Comparison of ENCODE assay signal across 18 cellular contexts in the genomic region with DNA sequence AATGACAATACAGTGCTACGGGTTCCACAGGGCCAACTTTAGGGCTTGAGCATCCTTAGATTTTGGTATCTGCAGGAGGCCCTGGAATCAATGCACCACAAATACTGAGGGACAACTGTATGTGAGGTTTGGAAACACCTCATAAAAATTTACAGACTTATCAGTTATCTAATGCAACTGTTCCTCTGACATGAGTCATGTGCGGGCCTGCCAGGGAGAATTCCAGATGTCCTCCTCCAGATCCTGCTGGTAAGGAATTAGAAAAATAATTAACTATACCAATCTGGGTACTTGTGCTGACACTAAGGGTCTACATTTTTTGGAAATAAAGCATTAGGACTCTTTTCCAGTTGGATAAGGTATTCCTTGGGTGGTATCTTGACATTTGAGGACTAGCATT.
DNase-seq lines count a peak whose midpoint lies in the region; ATAC-seq, FAIRE-seq and TF ChIP-seq lines count a peak whose summit lies in the region.
"Had no signal": no experiment of that assay in that cellular context is flagged by ENCODE, and none has a peak within 500 bp of the region (broad histone marks: within the 10 kb centered on the region; RNA-seq: fewer than 3 reads in every experiment).

No MANE protein-coding gene starts in this region.

- no TSS peak for BruUV-seq in Calu3 (replicated peaks; lab: Mats Ljungman, UMichigan)

- H3K4me3 Mint-ChIP-seq in Calu3 (ENCODE audit: low read depth, unreplicated experiment): no peak overlapping the region
- H3K4me3 Mint-ChIP-seq: activated B cell treated with CpG ODN at 0.5 μM for 24 hours; dendritic cell treated with granulocyte-macrophage colony-stimulating factor and Interleukin-4, amounts not matched to agents 40 ng/mL and 50 ng/mL, for 4 days; stimulated activated naive CD8-positive, alpha-beta T cell treated with anti-CD3 and anti-CD28 coated beads, Interleukin-15, Interleukin-2, amounts not matched to agents 100 ng/mL and 50 ng/mL, for 24 hours; T-helper 1 cell treated with Interleukin-12 subunit alpha and Interleukin-12 subunit beta and Interleukin-4 antibody, amounts not matched to agents 30 μg/mL and 1 μg/mL, for 36 hours had no signal

- TF ChIP-seq POLR2A in A549 (IDR thresholded peaks at IDR 0.05; ENCODE audit: low read length) (no peak), upper lobe of left lung (IDR thresholded peaks at IDR 0.05) (no peak)

- peak in 1 of 2 experiments; percentile 85; a peak in 4 of 6 replicates for ATAC-seq in A549
- no peak for ATAC-seq in upper lobe of left lung (ENCODE audit: low FRiP score in 2 of 2)
- no peak for ATAC-seq in GM18870 (IDR thresholded peaks at IDR 0.05; ENCODE audit: unreplicated experiment)
- ATAC-seq: left ventricle myocardium superior had no signal

- H3K9me3 ChIP-seq in A549: 0 out of 3 replicates have a peak, but pooled peaks cover 5% of the 10 kb centered on the region
- no peaks in the 10 kb centered on the region for H3K9me3 ChIP-seq in upper lobe of left lung

- no peak overlapping the region for H3K27ac Mint-ChIP-seq in Calu3 (ENCODE audit: unreplicated experiment)
- H3K27ac Mint-ChIP-seq: activated B cell treated with CpG ODN at 0.5 μM for 24 hours; activated T-helper 2 cell treated with anti-CD3 and anti-CD28 coated beads, Interferon-gamma antibody, Interleukin-2, Interleukin-4, amounts not matched to agents 10 μg/mL and 5 μg/mL and 100 μg/mL, durations not matched to agents 14 hours and 24 hours and 36 hours; dendritic cell treated with granulocyte-macrophage colony-stimulating factor and Interleukin-4, amounts not matched to agents 40 ng/mL and 50 ng/mL, for 4 days; stimulated activated naive CD8-positive, alpha-beta T cell treated with anti-CD3 and anti-CD28 coated beads, Interleukin-15, Interleukin-2, amounts not matched to agents 100 ng/mL and 50 ng/mL, for 24 hours; T-helper 1 cell treated with Interleukin-12 subunit alpha and Interleukin-12 subunit beta and Interleukin-4 antibody, amounts not matched to agents 30 μg/mL and 1 μg/mL, for 36 hours had no signal

- WGBS in A549 (ENCODE audit: missing lambda C conversion rate): 5% methylated on average over 2 of the region's 2 CpGs
- WGBS in upper lobe of left lung, 2 donors: 94 to 100% methylated on average over 2 of the region's 2 CpGs

- CTCF ChIA-PET in A549 (lab: Yijun Ruan, JAX): interaction anchor here (1.0 to 3.2 kb wide), 4 partner anchors 13 to 335 kb away, joined by 3 to 10 read pairs (median 4); no protein-coding TSS in a partner anchor
- CTCF ChIA-PET in HEK293T (lab: Yijun Ruan, JAX): no interaction called here
- CTCF ChIA-PET in Calu3 (lab: Charles Lee): no interaction called here

- POLR2A ChIA-PET in A549 (lab: Yijun Ruan, JAX): no interaction called here
- POLR2A ChIA-PET in HEK293T (lab: Yijun Ruan, JAX): no interaction called here

- H3K4me1 ChIP-seq in A549 (peaks cover 43% of the 10 kb centered on the region), upper lobe of left lung (peaks cover 0 to 9% (median 3%) of the 10 kb centered on the region in 4 donors)

- no peaks in the 10 kb centered on the region for H3K27me3 ChIP-seq in upper lobe of left lung

- no peaks in the 10 kb centered on the region for H3K36me3 Mint-ChIP-seq in Calu3 (ENCODE audit: insufficient read depth, unreplicated experiment)

- H3K27ac ChIP-seq in A549: peak overlapping the region; percentile 73 to 81
- H3K27ac ChIP-seq in VCaP: peak overlapping the region; percentile 46
- H3K27ac ChIP-seq in upper lobe of left lung: no peak overlapping the region

- peak overlapping the region; percentile 65 for H3K4me2 ChIP-seq in A549

- peak; percentile 19 to 36; a peak in 3 of 5 replicates for TF ChIP-seq RAD21 in A549 (conservative IDR thresholded peaks at IDR 0.05 in 1 of 2, IDR thresholded peaks at IDR 0.05 in 1 of 2)

- peaks cover 7% of the 10 kb centered on the region for H3K9me3 Mint-ChIP-seq in Calu3 (ENCODE audit: low read depth, unreplicated experiment)
- H3K9me3 Mint-ChIP-seq: activated B cell treated with CpG ODN at 0.5 μM for 24 hours; activated T-helper 2 cell treated with anti-CD3 and anti-CD28 coated beads, Interferon-gamma antibody, Interleukin-2, Interleukin-4, amounts not matched to agents 10 μg/mL and 5 μg/mL and 100 μg/mL, durations not matched to agents 14 hours and 24 hours and 36 hours; T-helper 1 cell treated with Interleukin-12 subunit alpha and Interleukin-12 subunit beta and Interleukin-4 antibody, amounts not matched to agents 30 μg/mL and 1 μg/mL, for 36 hours had no signal

- no peaks in the 10 kb centered on the region for H3K36me3 ChIP-seq in upper lobe of left lung

- intact Hi-C loops in Calu3 (cut with micrococcal nuclease; ENCODE audit: unreplicated experiment): no loop called here

- no peak for FAIRE-seq in A549 (lab: Jason Lieb, UNC)
- FAIRE-seq: GM18507 had no signal

- H3K27me3 Mint-ChIP-seq in Calu3 (ENCODE audit: unreplicated experiment): no peaks in the 10 kb centered on the region
- H3K27me3 Mint-ChIP-seq: dendritic cell treated with granulocyte-macrophage colony-stimulating factor and Interleukin-4, amounts not matched to agents 40 ng/mL and 50 ng/mL, for 4 days had no signal

- H3K4me1 Mint-ChIP-seq in Calu3 (ENCODE audit: low read depth, unreplicated experiment): peaks cover 15% of the 10 kb centered on the region
- H3K4me1 Mint-ChIP-seq: activated B cell treated with CpG ODN at 0.5 μM for 24 hours had no signal

- TF ChIP-seq EP300 in A549 (IDR thresholded peaks at IDR 0.05) (peak in 1 of 2 experiments; percentile 28; a peak in 2 of 5 replicates), upper lobe of left lung (IDR thresholded peaks at IDR 0.05) (no peak)

- DNase-seq in A549 (ENCODE audit: low read depth in 1 of 2, low spot score in 1 of 2) (peak; percentile 37 to 54), HK-2 (ENCODE audit: unreplicated experiment) (peak; percentile 7), fibroblast of pulmonary artery (ENCODE audit: low read depth) (peak; percentile 51), HEK293T (ENCODE audit: extremely low spot score) (no peak), upper lobe of left lung (no peak), Calu3 (no peak)
- DNase-seq: activated B cell treated with CpG ODN at 0.5 μM for 24 hours, amygdala, left ventricle myocardium superior, NCI-H2029 treated with DMSO at 0.1 percent for 48 hours, NCI-H69 had no signal

- H3K4me3 ChIP-seq in A549: no peak overlapping the region
- H3K4me3 ChIP-seq in fibroblast of pulmonary artery (replicated peaks; ENCODE audit: low read depth, low read length): no peak overlapping the region
- no peak overlapping the region for H3K4me3 ChIP-seq in upper lobe of left lung

- TF ChIP-seq CTCF in A549 (IDR thresholded peaks at IDR 0.05): no peak
- no peak for TF ChIP-seq CTCF in VCaP (conservative IDR thresholded peaks at IDR 0.05)
- no peak for TF ChIP-seq CTCF in fibroblast of pulmonary artery (IDR thresholded peaks at IDR 0.05; ENCODE audit: low read length, missing control alignments)
- TF ChIP-seq CTCF in upper lobe of left lung (IDR thresholded peaks at IDR 0.05): no peak
- TF ChIP-seq CTCF in Calu3 (IDR thresholded peaks at IDR 0.05; ENCODE audit: unreplicated experiment): no peak

TF ChIP-seq in A549, 52 proteins besides CTCF, POLR2A, EP300 and RAD21 (continues in another document):
- TF ChIP-seq PHF8 (IDR thresholded peaks at IDR 0.05; ENCODE audit: borderline replicate concordance, low read depth) (no peak), FOXS1 (CRISPR knock-in tag; IDR thresholded peaks at IDR 0.05) (no peak), SREBF2 (IDR thresholded peaks at IDR 0.05) (no peak), ESRRA (IDR thresholded peaks at IDR 0.05; ENCODE audit: borderline replicate concordance, low read length) (no peak), NPAS2 (CRISPR knock-in tag; IDR thresholded peaks at IDR 0.05; ENCODE audit: borderline replicate concordance) (no peak), POLR2AphosphoS2 (conservative IDR thresholded peaks at IDR 0.05; ENCODE audit: low read length) (no peak), BHLHE40 (IDR thresholded peaks at IDR 0.05; ENCODE audit: low read depth, low read length) (no peak), HDAC2 (IDR thresholded peaks at IDR 0.05) (no peak), ZFP36 (IDR thresholded peaks at IDR 0.05; ENCODE audit: borderline replicate concordance, partially characterized antibody) (no peak)

TF ChIP-seq in HEK293T, 16 proteins besides CTCF, POLR2A, EP300 and RAD21:
- TF ChIP-seq FOXA1 (IDR thresholded peaks at IDR 0.05) (no peak), ZNF384 (IDR thresholded peaks at IDR 0.05) (no peak), CTBP1 (IDR thresholded peaks at IDR 0.05; ENCODE audit: borderline replicate concordance) (no peak), SUZ12 (IDR thresholded peaks at IDR 0.05) (no peak), ARNT (IDR thresholded peaks at IDR 0.05) (no peak), FOXM1 (IDR thresholded peaks at IDR 0.05; ENCODE audit: borderline replicate concordance) (no peak), NFRKB (IDR thresholded peaks at IDR 0.05) (no peak), SP1 (IDR thresholded peaks at IDR 0.05) (no peak), LEF1 (IDR thresholded peaks at IDR 0.05; ENCODE audit: borderline replicate concordance) (no peak), TARDBP (IDR thresholded peaks at IDR 0.05) (no peak), BHLHE40 (IDR thresholded peaks at IDR 0.05; ENCODE audit: borderline replicate concordance) (no peak), L3MBTL2 (conservative IDR thresholded peaks at IDR 0.05) (no peak), HDGF (IDR thresholded peaks at IDR 0.05; ENCODE audit: borderline replicate concordance) (no peak)
- TF ChIP-seq, protein P1, sequence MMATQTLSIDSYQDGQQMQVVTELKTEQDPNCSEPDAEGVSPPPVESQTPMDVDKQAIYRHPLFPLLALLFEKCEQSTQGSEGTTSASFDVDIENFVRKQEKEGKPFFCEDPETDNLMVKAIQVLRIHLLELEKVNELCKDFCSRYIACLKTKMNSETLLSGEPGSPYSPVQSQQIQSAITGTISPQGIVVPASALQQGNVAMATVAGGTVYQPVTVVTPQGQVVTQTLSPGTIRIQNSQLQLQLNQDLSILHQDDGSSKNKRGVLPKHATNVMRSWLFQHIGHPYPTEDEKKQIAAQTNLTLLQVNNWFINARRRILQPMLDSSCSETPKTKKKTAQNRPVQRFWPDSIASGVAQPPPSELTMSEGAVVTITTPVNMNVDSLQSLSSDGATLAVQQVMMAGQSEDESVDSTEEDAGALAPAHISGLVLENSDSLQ (IDR thresholded peaks at IDR 0.05): no peak

Comparison
In these comparisons a context has a peak if more than half of its experiments do, and no peak if none do; other contexts are left out.
1. DNase-seq: peak in A549 (2 of 2), HK-2 (single experiment) and fibroblast of pulmonary artery (single experiment); none in HEK293T (single experiment), upper lobe of left lung (0 of 2) and Calu3 (single experiment).
2. H3K27ac ChIP-seq: peak in A549 (2 of 2) and VCaP (single experiment); none in upper lobe of left lung (0 of 4).